ENCODE assay signal across 26 cellular contexts in the genomic region with DNA sequence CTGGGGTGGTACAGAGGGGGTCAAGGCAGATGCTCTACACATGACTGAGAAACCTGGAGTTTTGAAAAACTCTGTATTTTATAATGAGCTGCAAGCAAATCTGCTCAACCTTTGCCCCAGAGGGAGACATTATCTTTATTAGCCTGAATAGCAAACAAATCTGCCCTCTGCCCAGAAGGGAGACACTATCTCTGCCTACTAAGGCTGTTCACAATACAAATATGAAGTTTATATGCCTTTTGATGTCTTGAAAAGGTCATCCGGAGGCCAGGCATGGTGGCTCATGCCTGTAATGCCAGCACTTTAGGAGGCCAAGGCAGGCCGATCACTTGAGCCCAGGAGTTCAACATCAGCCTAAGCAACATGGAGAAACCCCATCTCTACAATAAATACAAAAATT. TPM values are rescaled to one million over a fixed set of nuclear protein-coding genes. Genes with fewer than 3 reads are reported as not detected.
"Had no signal": no experiment of that assay in that cellular context is flagged by ENCODE, and none has a peak within 500 bp of the region (broad histone marks: within the 10 kb centered on the region; RNA-seq: fewer than 3 reads in every experiment).

No MANE protein-coding gene starts in this region.

- DNase-seq: activated B cell treated with CpG ODN at 0.5 μM for 24 hours; activated CD4-positive, alpha-beta T cell treated with anti-CD3 and anti-CD28 coated beads for 1 hour; activated CD4-positive, alpha-beta T cell treated with anti-CD3 and anti-CD28 coated beads, Interleukin-2, amount 10 ng/mL, durations not matched to agents 24 days and 14 days; activated CD4-positive, alpha-beta T cell treated with anti-CD3 and anti-CD28 coated beads, Interleukin-2, amount 50 U/mL, for 48 hours; activated gamma-delta T cell; activated naive CD4-positive, alpha-beta T cell treated with anti-CD3 and anti-CD28 coated beads for 36 hours; activated naive CD8-positive, alpha-beta T cell treated with anti-CD3 and anti-CD28 coated beads for 36 hours; activated T-cell treated with anti-CD3 and anti-CD28 coated beads for 4 hours; activated T-cell treated with anti-CD3 and anti-CD28 coated beads, Interleukin-2, amount 50 U/mL, for 48 hours; NCI-H1092; NCI-H1417; NCI-H1694; NCI-H2029; NCI-H2107; NCI-H2171 treated with DMSO at 0.1 percent for 48 hours; NCI-H345; NCI-H510A; NCI-H69; NK-92 treated with Interleukin-12 subunit alpha and Interleukin-12 subunit beta, amount 100 ng/mL, for 24 hours; OCI-M1; RPMI8226; SW 1271 had no signal

- H3K4me3 ChIP-seq: SJSA1 had no signal

- H3K36me3 Mint-ChIP-seq: activated naive CD8-positive, alpha-beta T cell treated with anti-CD3 and anti-CD28 coated beads for 36 hours had no signal

- H3K27ac ChIP-seq: SJSA1 had no signal

- H3K4me3 Mint-ChIP-seq: activated B cell treated with CpG ODN at 0.5 μM for 24 hours; activated CD4-positive, alpha-beta T cell treated with anti-CD3 and anti-CD28 coated beads, Interleukin-2, amount 10 ng/mL, durations not matched to agents 24 days and 14 days; activated naive CD4-positive, alpha-beta T cell treated with anti-CD3 and anti-CD28 coated beads for 36 hours; activated naive CD8-positive, alpha-beta T cell treated with anti-CD3 and anti-CD28 coated beads for 36 hours; activated T-helper 17 cell treated with anti-CD3 and anti-CD28 coated beads, Interleukin-2, amount 50 U/mL, for 72 hours; T-helper 2 cell treated with Interferon-gamma antibody and Interleukin-4, amounts not matched to agents 5 μg/mL and 100 μg/mL, for 36 hours had no signal

- H3K36me3 ChIP-seq: SJSA1 had no signal

- H3K27ac Mint-ChIP-seq: activated B cell treated with CpG ODN at 0.5 μM for 24 hours; activated CD4-positive, alpha-beta T cell treated with anti-CD3 and anti-CD28 coated beads, Interleukin-2, amount 10 ng/mL, durations not matched to agents 24 days and 14 days; activated naive CD4-positive, alpha-beta T cell treated with anti-CD3 and anti-CD28 coated beads for 36 hours; activated naive CD8-positive, alpha-beta T cell treated with anti-CD3 and anti-CD28 coated beads for 36 hours; activated T-helper 17 cell treated with anti-CD3 and anti-CD28 coated beads, Interleukin-2, amount 50 U/mL, for 72 hours; T-helper 2 cell treated with Interferon-gamma antibody and Interleukin-4, amounts not matched to agents 5 μg/mL and 100 μg/mL, for 36 hours had no signal

- H3K9me3 ChIP-seq: SJSA1 had no signal

- H3K9me3 Mint-ChIP-seq: activated B cell treated with CpG ODN at 0.5 μM for 24 hours; activated CD4-positive, alpha-beta T cell treated with anti-CD3 and anti-CD28 coated beads, Interleukin-2, amount 10 ng/mL, durations not matched to agents 24 days and 14 days; activated naive CD4-positive, alpha-beta T cell treated with anti-CD3 and anti-CD28 coated beads for 36 hours; activated naive CD8-positive, alpha-beta T cell treated with anti-CD3 and anti-CD28 coated beads for 36 hours; activated T-helper 17 cell treated with anti-CD3 and anti-CD28 coated beads, Interleukin-2, amount 50 U/mL, for 72 hours; T-helper 2 cell treated with Interferon-gamma antibody and Interleukin-4, amounts not matched to agents 5 μg/mL and 100 μg/mL, for 36 hours had no signal

- H3K27me3 ChIP-seq: SJSA1 had no signal

RNA-seq across cellular contexts. Expression of a gene that starts 11.0 kb away (rescaled TPM):
- total RNA-seq: HepG2 had no signal
